Comparison of ENCODE assay signal across 8 cellular contexts in genomic region chr7:114889646-114890285, GRCh38. TPM values are rescaled to one million over a fixed set of nuclear protein-coding genes. Genes with fewer than 3 reads are reported as not detected.
A peak's percentile ranks its signal among the peaks of the same experiment; 100 is the strongest.
DNase-seq lines count a peak whose midpoint lies in the region; ATAC-seq, FAIRE-seq and TF ChIP-seq lines count a peak whose summit lies in the region.

No MANE protein-coding gene starts in this region.

- BruUV-seq in MCF 10A (replicated peaks; lab: Mats Ljungman, UMichigan): no TSS peak

- CTCF ChIA-PET in MCF 10A (lab: Yijun Ruan, JAX): interaction anchor here (0.5 to 0.8 kb wide), 2 partner anchors 30 to 587 kb away, joined by 4 to 5 read pairs; no protein-coding TSS in a partner anchor

- H3K4me1 ChIP-seq in breast epithelium (no peaks in the 10 kb centered on the region), mucosa of descending colon (ENCODE audit: low read depth) (no peaks in the 10 kb centered on the region)

- H3K4me3 ChIP-seq in breast epithelium (no peak overlapping the region), mucosa of descending colon (no peak overlapping the region)

- no peaks in the 10 kb centered on the region for H3K36me3 Mint-ChIP-seq in MCF 10A (ENCODE audit: insufficient read depth, unreplicated experiment)
- peaks cover 12% of the 10 kb centered on the region for H3K36me3 Mint-ChIP-seq in activated naive CD8-positive, alpha-beta T cell treated with anti-CD3 and anti-CD28 coated beads for 36 hours

- H3K9me3 ChIP-seq in breast epithelium: no peaks in the 10 kb centered on the region
- H3K9me3 ChIP-seq in mucosa of descending colon: no peaks in the 10 kb centered on the region

- no peaks in the 10 kb centered on the region for H3K27me3 ChIP-seq in breast epithelium

- H3K27ac Mint-ChIP-seq in MCF 10A (ENCODE audit: low read depth, unreplicated experiment): peak overlapping the region; percentile 67
- peak overlapping the region; percentile 86 for H3K27ac Mint-ChIP-seq in activated naive CD8-positive, alpha-beta T cell treated with anti-CD3 and anti-CD28 coated beads for 36 hours

- TF ChIP-seq POLR2A in breast epithelium (IDR thresholded peaks at IDR 0.05): no peak

- DNase-seq in MCF 10A (ENCODE audit: unreplicated experiment) (peak; percentile 89), breast epithelium (ENCODE audit: low spot score in 2 of 2) (no peak), HPDE6-E6E7 (ENCODE audit: extremely low spot score) (peak; percentile 86), mucosa of descending colon (peak in 1 of 3 donors; percentile 10), substantia nigra (lab: John Stamatoyannopoulos, UW) (no peak), GM19239 (ENCODE audit: insufficient read length, low spot score) (no peak)
- DNase-seq in activated naive CD8-positive, alpha-beta T cell treated with anti-CD3 and anti-CD28 coated beads for 36 hours: peak; percentile 8

- H3K4me1 Mint-ChIP-seq in MCF 10A (ENCODE audit: insufficient read depth, unreplicated experiment): no peaks in the 10 kb centered on the region
- H3K4me1 Mint-ChIP-seq in activated naive CD8-positive, alpha-beta T cell treated with anti-CD3 and anti-CD28 coated beads for 36 hours: peaks cover 24% of the 10 kb centered on the region

- TF ChIP-seq CTCF in MCF 10A (IDR thresholded peaks at IDR 0.05; ENCODE audit: unreplicated experiment): no peak
- no peak for TF ChIP-seq CTCF in breast epithelium (IDR thresholded peaks at IDR 0.05)
- no peak for TF ChIP-seq CTCF in mucosa of descending colon (IDR thresholded peaks at IDR 0.05)

- no peaks in the 10 kb centered on the region for H3K27me3 Mint-ChIP-seq in MCF 10A (ENCODE audit: insufficient read depth, unreplicated experiment)
- no peaks in the 10 kb centered on the region for H3K27me3 Mint-ChIP-seq in activated naive CD8-positive, alpha-beta T cell treated with anti-CD3 and anti-CD28 coated beads for 36 hours

- H3K9me3 Mint-ChIP-seq in MCF 10A (ENCODE audit: unreplicated experiment): no peaks in the 10 kb centered on the region
- H3K9me3 Mint-ChIP-seq in activated naive CD8-positive, alpha-beta T cell treated with anti-CD3 and anti-CD28 coated beads for 36 hours: peaks cover 10% of the 10 kb centered on the region

- POLR2A ChIA-PET in MCF 10A (lab: Yijun Ruan, JAX): interaction anchor here (1.3 to 1.4 kb wide), 2 partner anchors 13 to 70 kb away, joined by 3 to 5 read pairs; no protein-coding TSS in a partner anchor

- intact Hi-C loops in MCF 10A (cut with micrococcal nuclease) (no loop called here), breast epithelium (cut with DNase I; ENCODE audit: low total_unique reads) (no loop called here), mucosa of descending colon (cut with DNase I, micrococcal nuclease) (no loop called here)

- H3K27ac ChIP-seq in breast epithelium (no peak overlapping the region), substantia nigra (ENCODE audit: low read depth, low read length, poor library complexity, severe bottlenecking) (no peak overlapping the region)

- no peaks in the 10 kb centered on the region for H3K36me3 ChIP-seq in breast epithelium
- H3K36me3 ChIP-seq in mucosa of descending colon (ENCODE audit: low read depth): no peaks in the 10 kb centered on the region

- peak; percentile 85 for ATAC-seq in mucosa of descending colon
- ATAC-seq in GM19324 (IDR thresholded peaks at IDR 0.05; ENCODE audit: low FRiP score, unreplicated experiment): no peak

- no peak overlapping the region for H3K4me3 Mint-ChIP-seq in MCF 10A (ENCODE audit: unreplicated experiment)
- peak overlapping the region; percentile 12 for H3K4me3 Mint-ChIP-seq in activated naive CD8-positive, alpha-beta T cell treated with anti-CD3 and anti-CD28 coated beads for 36 hours

- FAIRE-seq in GM19239 (lab: Jason Lieb, UNC): no peak

RNA-seq across cellular contexts. Expression of gene MDFIC, which starts 32.1 kb away (rescaled TPM):
- 7.8 and 8.1 TPM in 2 replicates for total RNA-seq in MCF 10A (2022)
- 100 to 1,000 TPM in 1 of 3 donors, 10 to 100 TPM in 2; 29.9 to 146 (median 55.4) TPM for total RNA-seq in breast epithelium
- total RNA-seq in activated naive CD8-positive, alpha-beta T cell treated with anti-CD3 and anti-CD28 coated beads for 36 hours: 10 to 100 TPM; 55.9 to 57.1 TPM
- total RNA-seq in mucosa of descending colon: 10 to 100 TPM; 10.4 to 29.5 (median 13.0) TPM

Comparison
In these comparisons a context has a peak if more than half of its experiments do, and no peak if none do; other contexts are left out.
1. DNase-seq: peak in MCF 10A (single experiment), HPDE6-E6E7 (single experiment) and activated naive CD8-positive, alpha-beta T cell treated with anti-CD3 and anti-CD28 coated beads for 36 hours (single experiment); none in breast epithelium (0 of 2), substantia nigra (0 of 49) and GM19239 (single experiment).